ENCODE assay signal across 1 cellular context in the genomic region with DNA sequence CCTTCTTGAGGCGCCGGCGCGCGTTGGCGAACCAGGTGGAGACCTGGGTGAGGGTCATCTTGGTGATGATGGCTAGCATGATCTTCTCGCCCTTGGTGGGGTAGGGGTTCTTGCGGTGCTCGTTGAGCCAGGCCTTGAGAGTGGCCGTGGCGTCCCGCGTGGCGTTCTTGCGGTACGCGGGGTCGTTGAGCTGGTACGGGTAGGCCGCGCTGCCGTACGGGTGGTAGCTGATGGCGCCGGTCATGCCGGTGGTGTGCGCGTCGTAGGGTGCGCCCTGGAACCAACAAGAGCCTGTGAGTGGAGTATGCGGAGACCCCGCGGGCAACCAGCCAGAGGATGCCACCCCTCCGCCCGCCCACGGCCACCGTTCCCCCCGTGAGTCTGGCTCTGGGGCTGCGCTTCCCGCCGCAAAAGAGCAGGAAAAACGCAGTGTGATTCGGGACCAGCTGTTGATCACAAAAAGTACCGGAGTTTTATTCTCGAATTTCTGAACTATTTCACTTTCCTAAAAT.
TF ChIP-seq lines count a peak whose summit lies in the region.

No MANE protein-coding gene starts in this region.

TF ChIP-seq in GM23338, 12 proteins besides CTCF, POLR2A, EP300 and RAD21:
- TF ChIP-seq REST (IDR thresholded peaks at IDR 0.05; ENCODE audit: unreplicated experiment): no peak
TF ChIP-seq in GM23338: peak in this region for 0.
